Comparison of ENCODE assay signal across 8 cellular contexts in genomic region chr10:62038609-62039190, GRCh38.
A peak's percentile ranks its signal among the peaks of the same experiment; 100 is the strongest.
DNase-seq lines count a peak whose midpoint lies in the region; ATAC-seq, FAIRE-seq and TF ChIP-seq lines count a peak whose summit lies in the region.

No MANE protein-coding gene starts in this region.

- peak overlapping the region; percentile 65 for H3K4me2 ChIP-seq in GM12878 (ENCODE audit: control insufficient read depth, insufficient read depth)

- POLR2A ChIA-PET in GM12878 (lab: Charles Lee), result interaction anchor here (1.0 to 1.9 kb wide), 4 partner anchors 19 to 206 kb away, joined by 3 to 5 read pairs (median 4); partner anchors contain the start of gene ARID5B

- H3K4me1 ChIP-seq in GM12878 (ENCODE audit: control insufficient read depth, insufficient read depth, low read length), result peaks cover 44% of the 10 kb centered on the region

- intact Hi-C loops in GM12878 (cut with micrococcal nuclease; ENCODE audit: unreplicated experiment), result loop anchor here (1.0 to 10.0 kb wide), 4 partner anchors 135 to 284 kb away; no protein-coding TSS in a partner anchor

- no peak overlapping the region for H3K9ac ChIP-seq in GM12878 (ENCODE audit: control insufficient read depth, insufficient read depth, low read length)

- no peaks in the 10 kb centered on the region for H3K27me3 ChIP-seq in GM12878 (replicated peaks in 1 of 2; ENCODE audit: control insufficient read depth in 2 of 2, insufficient read depth in 2 of 2, low read length in 1 of 2)

- TF ChIP-seq POLR2A in GM12878 (IDR thresholded peaks at IDR 0.05; ENCODE audit: low read depth, low read length), result no peak

- peaks cover 27% of the 10 kb centered on the region for H3K79me2 ChIP-seq in GM12878 (ENCODE audit: control insufficient read depth, insufficient read depth, low read length)

- TF ChIP-seq EP300 in GM12878 (IDR thresholded peaks at IDR 0.05; ENCODE audit: borderline replicate concordance in 1 of 2, control insufficient read depth in 1 of 2, low read depth in 2 of 2, low read length in 2 of 2), result no peak

- peak; percentile 83 for ATAC-seq in GM12878
- no peak for ATAC-seq in GM18873 (IDR thresholded peaks at IDR 0.05; ENCODE audit: low FRiP score, unreplicated experiment)

- peak; percentile 96 for TF ChIP-seq RAD21 in GM12878 (IDR thresholded peaks at IDR 0.05; ENCODE audit: insufficient read depth, low read depth, low read length)

- peak; percentile 54 for FAIRE-seq in GM12878 (lab: Jason Lieb, UNC)

- TSS peak; percentile 33 for BruUV-seq in GM12878 (replicated peaks; lab: Mats Ljungman, UMichigan)

- H3K9me3 ChIP-seq in GM12878 (replicated peaks; ENCODE audit: control insufficient read depth, insufficient read depth, low read length), result no peaks in the 10 kb centered on the region; the same call in 2 of the 3 replicates

- in situ Hi-C loops in GM12878 (cut with MboI), result no loop called here

- H3K36me3 ChIP-seq in GM12878 (ENCODE audit: control insufficient read depth in 2 of 2, insufficient read depth in 2 of 2, low read length in 1 of 2), result no peaks in the 10 kb centered on the region

- 2% methylated on average over 9 of the region's 9 CpGs for WGBS in GM12878 (ENCODE audit: insufficient coverage, insufficient replicate concordance, low lambda C conversion rate, missing lambda C conversion rate)

- peak overlapping the region; percentile 16 for H3K27ac ChIP-seq in GM12878 (ENCODE audit: control insufficient read depth, insufficient read depth)
- peak overlapping the region in 14 of 21 experiments; percentile 20 to 78 (median 56) for H3K27ac ChIP-seq in skin epidermis

- H3K4me3 ChIP-seq in GM12878 (no peak overlapping the region), skin epidermis (peak overlapping the region in 1 of 7 experiments; percentile 10)

- DNase-seq in Daoy (ENCODE audit: low read depth) (peak; percentile 66), HCEC 1CT (peak; percentile 84), NCI-H1417 (lab: John Stamatoyannopoulos, UW) (peak; percentile 56 to 78 (median 60)), T-helper 22 cell (ENCODE audit: low read depth) (peak; percentile 56), GM12878 (ENCODE audit: low read depth, low spot score) (no peak), hypothalamus (lab: John Stamatoyannopoulos, UW) (peak in 31 of 51 donors; percentile 3 to 77 (median 41))

- SMC1A ChIA-PET in GM12878 (lab: Charles Lee; ENCODE audit: uncharacterized antibody, unreplicated experiment), result interaction anchor here (0.7 to 7.8 kb wide), 43 partner anchors 8 to 1392 kb away, joined by 3 to 195 read pairs (median 4); partner anchors contain the start of gene ARID5B

- CTCF ChIA-PET in GM12878 (lab: Yijun Ruan, JAX), result interaction anchor here (0.6 to 10.6 kb wide), 42 partner anchors 9 to 305 kb away, joined by 3 to 278 read pairs (median 5); partner anchors contain the start of gene ARID5B

- no peaks in the 10 kb centered on the region for H4K20me1 ChIP-seq in GM12878 (ENCODE audit: control insufficient read depth, insufficient read depth)

- no peak overlapping the region; the same call in 1 of the 2 replicates for H2AFZ ChIP-seq in GM12878 (ENCODE audit: control insufficient read depth, low read depth, low read length)

- RAD21 ChIA-PET in GM12878 (lab: Charles Lee; ENCODE audit: unreplicated experiment), result interaction anchor here (0.7 to 5.8 kb wide), 17 partner anchors 8 to 1119 kb away, joined by 3 to 116 read pairs (median 6); partner anchors contain the start of gene ARID5B

- TF ChIP-seq CTCF in GM12878 (IDR thresholded peaks at IDR 0.05 in 2 of 3, conservative IDR thresholded peaks at IDR 0.05 in 1 of 3; ENCODE audit: control insufficient read depth in 2 of 3, extremely low read depth in 1 of 3, insufficient read depth in 1 of 3, low read depth in 3 of 3, low read length in 3 of 3), result peak; percentile 70 to 86 (median 81)

TF ChIP-seq in GM12878, 131 proteins besides CTCF, POLR2A, EP300 and RAD21 (continues in another document):
- TF ChIP-seq STAT3 (IDR thresholded peaks at IDR 0.05; ENCODE audit: low read depth, low read length), result no peak
- TF ChIP-seq CHD1 (IDR thresholded peaks at IDR 0.05; ENCODE audit: low read depth, low read length), result no peak
- no peak for TF ChIP-seq YBX1 (IDR thresholded peaks at IDR 0.05)
- no peak for TF ChIP-seq CBX5 (IDR thresholded peaks at IDR 0.05; ENCODE audit: low read depth)
- 0 out of 3 replicates have a peak, but pooled peaks have one; percentile 36 for TF ChIP-seq POU2F2 (IDR thresholded peaks at IDR 0.05; ENCODE audit: borderline replicate concordance, low read depth, low read length)
- TF ChIP-seq, protein P1, sequence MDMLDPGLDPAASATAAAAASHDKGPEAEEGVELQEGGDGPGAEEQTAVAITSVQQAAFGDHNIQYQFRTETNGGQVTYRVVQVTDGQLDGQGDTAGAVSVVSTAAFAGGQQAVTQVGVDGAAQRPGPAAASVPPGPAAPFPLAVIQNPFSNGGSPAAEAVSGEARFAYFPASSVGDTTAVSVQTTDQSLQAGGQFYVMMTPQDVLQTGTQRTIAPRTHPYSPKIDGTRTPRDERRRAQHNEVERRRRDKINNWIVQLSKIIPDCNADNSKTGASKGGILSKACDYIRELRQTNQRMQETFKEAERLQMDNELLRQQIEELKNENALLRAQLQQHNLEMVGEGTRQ (IDR thresholded peaks at IDR 0.05; ENCODE audit: borderline replicate concordance, low read depth, low read length), result no peak
- TF ChIP-seq ZNF217 (IDR thresholded peaks at IDR 0.05), result no peak
- no peak for TF ChIP-seq ZNF207 (IDR thresholded peaks at IDR 0.05; ENCODE audit: borderline replicate concordance)
- TF ChIP-seq IKZF1 (conservative IDR thresholded peaks at IDR 0.05), result no peak
- no peak for TF ChIP-seq EGR1 (IDR thresholded peaks at IDR 0.05; ENCODE audit: borderline replicate concordance in 1 of 2, low read depth in 2 of 2, low read length in 2 of 2)
- no peak for TF ChIP-seq PML (IDR thresholded peaks at IDR 0.05; ENCODE audit: low read length)
- no peak for TF ChIP-seq MYC (IDR thresholded peaks at IDR 0.05; ENCODE audit: insufficient read depth, insufficient read length, insufficient replicate concordance, low read length, severe bottlenecking)
- no peak for TF ChIP-seq ATF7 (IDR thresholded peaks at IDR 0.05; ENCODE audit: low read depth)
- no peak for TF ChIP-seq RCOR1 (conservative IDR thresholded peaks at IDR 0.05; ENCODE audit: low read depth, low read length)
- no peak for TF ChIP-seq MYB (IDR thresholded peaks at IDR 0.05; ENCODE audit: borderline replicate concordance, low read depth, low read length)
- TF ChIP-seq NFIC (IDR thresholded peaks at IDR 0.05; ENCODE audit: low read depth, low read length), result 0 out of 2 replicates have a peak, but pooled peaks have one; percentile 11
- peak; percentile 71; the same call in 1 of the 2 replicates for TF ChIP-seq FOXM1 (IDR thresholded peaks at IDR 0.05; ENCODE audit: low read depth, low read length)
- TF ChIP-seq KLF5 (IDR thresholded peaks at IDR 0.05; ENCODE audit: partially characterized antibody), result no peak
- no peak for TF ChIP-seq FOXK2 (IDR thresholded peaks at IDR 0.05)
- 0 out of 2 replicates have a peak, but pooled peaks have one; percentile 48 for TF ChIP-seq CBFB (IDR thresholded peaks at IDR 0.05; ENCODE audit: low read depth)
- TF ChIP-seq, protein P2, sequence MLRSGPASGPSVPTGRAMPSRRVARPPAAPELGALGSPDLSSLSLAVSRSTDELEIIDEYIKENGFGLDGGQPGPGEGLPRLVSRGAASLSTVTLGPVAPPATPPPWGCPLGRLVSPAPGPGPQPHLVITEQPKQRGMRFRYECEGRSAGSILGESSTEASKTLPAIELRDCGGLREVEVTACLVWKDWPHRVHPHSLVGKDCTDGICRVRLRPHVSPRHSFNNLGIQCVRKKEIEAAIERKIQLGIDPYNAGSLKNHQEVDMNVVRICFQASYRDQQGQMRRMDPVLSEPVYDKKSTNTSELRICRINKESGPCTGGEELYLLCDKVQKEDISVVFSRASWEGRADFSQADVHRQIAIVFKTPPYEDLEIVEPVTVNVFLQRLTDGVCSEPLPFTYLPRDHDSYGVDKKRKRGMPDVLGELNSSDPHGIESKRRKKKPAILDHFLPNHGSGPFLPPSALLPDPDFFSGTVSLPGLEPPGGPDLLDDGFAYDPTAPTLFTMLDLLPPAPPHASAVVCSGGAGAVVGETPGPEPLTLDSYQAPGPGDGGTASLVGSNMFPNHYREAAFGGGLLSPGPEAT (IDR thresholded peaks at IDR 0.05; ENCODE audit: low read depth), result no peak
- peak; percentile 64 for TF ChIP-seq YY1 (IDR thresholded peaks at IDR 0.05; ENCODE audit: low read depth, low read length)
- no peak for TF ChIP-seq SIN3A (IDR thresholded peaks at IDR 0.05; ENCODE audit: low read depth, low read length)
- TF ChIP-seq ESRRA (IDR thresholded peaks at IDR 0.05; ENCODE audit: low read length), result no peak
- TF ChIP-seq ATF2 (IDR thresholded peaks at IDR 0.05; ENCODE audit: low read length), result no peak; the same call in 1 of the 2 replicates
